In the genomic region with DNA sequence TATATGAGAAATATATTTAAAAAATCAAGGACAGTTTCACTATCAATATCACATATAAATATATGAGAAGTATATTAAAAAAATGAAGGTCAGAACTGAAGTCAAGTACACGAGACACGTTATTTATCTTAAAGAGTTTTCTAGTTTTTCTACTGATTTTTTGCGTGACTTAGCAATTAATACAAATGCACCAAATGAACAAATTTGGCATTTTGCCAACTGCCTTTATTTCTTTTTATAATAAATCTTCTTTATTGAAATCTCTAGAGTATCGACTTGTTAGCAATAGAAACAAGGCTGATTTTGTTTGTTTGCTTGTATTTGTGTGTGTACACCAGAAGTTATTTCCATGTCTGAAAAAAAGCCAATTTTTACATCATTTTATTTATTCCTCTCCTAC, we compare ENCODE assay signal across 19 cellular contexts.
DNase-seq lines count a peak whose midpoint lies in the region; ATAC-seq, FAIRE-seq and TF ChIP-seq lines count a peak whose summit lies in the region.
"Had no signal": no experiment of that assay in that cellular context is flagged by ENCODE, and none has a peak within 500 bp of the region (broad histone marks: within the 10 kb centered on the region; RNA-seq: fewer than 3 reads in every experiment).

No MANE protein-coding gene starts in this region.

- no peak for TF ChIP-seq CTCF in K562 (IDR thresholded peaks at IDR 0.05 in 2 of 3, conservative IDR thresholded peaks at IDR 0.05 in 1 of 3; ENCODE audit: insufficient read depth in 2 of 3, low read depth in 1 of 3, low read length in 3 of 3)

- no peaks in the 10 kb centered on the region for H3K9me3 ChIP-seq in GM23248 (ENCODE audit: low read depth)
- H3K9me3 ChIP-seq in K562 (replicated peaks; ENCODE audit: control insufficient read depth, insufficient read depth, low read depth, low read length): no peaks in the 10 kb centered on the region
- H3K9me3 ChIP-seq: BE2C had no signal

- TF ChIP-seq EP300 in Ishikawa (IDR thresholded peaks at IDR 0.05; ENCODE audit: borderline replicate concordance): no peak
- no peak for TF ChIP-seq EP300 in K562 (IDR thresholded peaks at IDR 0.05; ENCODE audit: low read length)

- no peaks in the 10 kb centered on the region for H3K9me1 ChIP-seq in K562 (ENCODE audit: control insufficient read depth, insufficient read depth, low read length)

- H3K27ac ChIP-seq in GM23248: no peak overlapping the region
- H3K27ac ChIP-seq in K562 (ENCODE audit: extremely low read depth, low read depth, low read length): no peak overlapping the region
- H3K27ac ChIP-seq in caudate nucleus (ENCODE audit: low read depth, low read length): no peak overlapping the region

- H2AFZ ChIP-seq in GM23248 (no peak overlapping the region), K562 (ENCODE audit: low read depth, low read length) (no peak overlapping the region)

- TF ChIP-seq RAD21 in Ishikawa (IDR thresholded peaks at IDR 0.05; ENCODE audit: low read depth) (no peak), K562 (CRISPR knock-in tag; conservative IDR thresholded peaks at IDR 0.05 in 1 of 2, IDR thresholded peaks at IDR 0.05 in 1 of 2) (no peak)

- intact Hi-C loops in K562 (cut with micrococcal nuclease): no loop called here

- H3K4me1 ChIP-seq in GM23248 (ENCODE audit: insufficient read depth) (no peaks in the 10 kb centered on the region), K562 (replicated peaks in 1 of 2; ENCODE audit: control insufficient read depth in 2 of 2, insufficient read depth in 2 of 2, low read length in 2 of 2) (no peaks in the 10 kb centered on the region)
- H3K4me1 ChIP-seq: BE2C had no signal

- BruUV-seq in K562 (replicated peaks; lab: Mats Ljungman, UMichigan): no TSS peak

- no peaks in the 10 kb centered on the region for H3K79me2 ChIP-seq in GM23248 (ENCODE audit: insufficient read depth)
- H3K79me2 ChIP-seq in K562 (ENCODE audit: control insufficient read depth, insufficient read depth, low read length): no peaks in the 10 kb centered on the region

- no peaks in the 10 kb centered on the region for H3K27me3 ChIP-seq in GM23248 (replicated peaks; ENCODE audit: insufficient read depth)
- no peaks in the 10 kb centered on the region for H3K27me3 ChIP-seq in K562 (ENCODE audit: control insufficient read depth in 2 of 2, insufficient read depth in 2 of 2, low read length in 2 of 2)
- H3K27me3 ChIP-seq: BE2C had no signal

- 31 to 37% methylated on average over 4 of the region's 4 CpGs for WGBS in GM23248 (ENCODE audit: low coverage in 1 of 2, low lambda C conversion rate in 2 of 2, missing lambda C conversion rate in 2 of 2), 2 experiments
- WGBS in K562 (ENCODE audit: insufficient coverage, low coverage, missing lambda C conversion rate): 25% methylated on average over 4 of the region's 4 CpGs

- H3K9ac ChIP-seq in GM23248: no peak overlapping the region
- no peak overlapping the region for H3K9ac ChIP-seq in K562 (ENCODE audit: insufficient read depth in 1 of 2, low read depth in 2 of 2, low read length in 2 of 2)

- H3F3A ChIP-seq in GM23248 (ENCODE audit: insufficient read depth): no peaks in the 10 kb centered on the region

- no peaks in the 10 kb centered on the region for H3K9me2 ChIP-seq in GM23248 (ENCODE audit: insufficient read depth)

- DNase-seq in GM23248: peak; percentile 0
- no peak for DNase-seq in K562 (ENCODE audit: extremely low read depth in 1 of 4, low spot score in 3 of 4)
- DNase-seq in superior temporal gyrus (ENCODE audit: extremely low spot score): peak; percentile 18
- DNase-seq in caudate nucleus (lab: John Stamatoyannopoulos, UW): no peak
- DNase-seq: ACHN; BE2C; C1 segment of cervical spinal cord; CD4-positive, CD25-positive, alpha-beta regulatory T cell; CD8-positive, alpha-beta memory T cell; COR-L47; DMS153; DMS79; GDM1; H9 had no signal

- no peak overlapping the region for H3K4me2 ChIP-seq in GM23248 (ENCODE audit: unreplicated experiment)
- H3K4me2 ChIP-seq in K562 (ENCODE audit: insufficient read depth, low read length): no peak overlapping the region

- in situ Hi-C loops in GM23248 (cut with MboI): no loop called here
- in situ Hi-C loops in K562 (cut with MboI): no loop called here

- H4K20me1 ChIP-seq in GM23248 (ENCODE audit: insufficient read depth) (no peaks in the 10 kb centered on the region), K562 (replicated peaks; ENCODE audit: control insufficient read depth, insufficient read depth, low read length) (no peaks in the 10 kb centered on the region)

- no peaks in the 10 kb centered on the region for H3K36me3 ChIP-seq in GM23248 (ENCODE audit: low read depth)
- H3K36me3 ChIP-seq in K562 (ENCODE audit: control insufficient read depth, insufficient read depth, low read length): no peaks in the 10 kb centered on the region
- H3K36me3 ChIP-seq: BE2C had no signal

- FAIRE-seq in K562 (lab: Jason Lieb, UNC): no peak
- FAIRE-seq: GM12892, GM18507, H1 had no signal

- no peak for TF ChIP-seq POLR2A in K562 (conservative IDR thresholded peaks at IDR 0.05)

- POLR2A ChIA-PET in K562 (lab: Yijun Ruan, JAX): no interaction called here

- H3K4me3 ChIP-seq in GM23248 (no peak overlapping the region), K562 (no peak overlapping the region)

- ATAC-seq in K562: no peak
- no peak for ATAC-seq in GM18873 (IDR thresholded peaks at IDR 0.05; ENCODE audit: low FRiP score, unreplicated experiment)

- CTCF ChIA-PET in K562 (lab: Yijun Ruan, JAX; ENCODE audit: low intra/inter-chr PET ratio): no interaction called here

TF ChIP-seq in Ishikawa, 13 proteins besides CTCF, POLR2A, EP300 and RAD21:
- peak; percentile 22; the same call in 1 of the 2 replicates for TF ChIP-seq NFIC (IDR thresholded peaks at IDR 0.05)
- TF ChIP-seq, protein P1, sequence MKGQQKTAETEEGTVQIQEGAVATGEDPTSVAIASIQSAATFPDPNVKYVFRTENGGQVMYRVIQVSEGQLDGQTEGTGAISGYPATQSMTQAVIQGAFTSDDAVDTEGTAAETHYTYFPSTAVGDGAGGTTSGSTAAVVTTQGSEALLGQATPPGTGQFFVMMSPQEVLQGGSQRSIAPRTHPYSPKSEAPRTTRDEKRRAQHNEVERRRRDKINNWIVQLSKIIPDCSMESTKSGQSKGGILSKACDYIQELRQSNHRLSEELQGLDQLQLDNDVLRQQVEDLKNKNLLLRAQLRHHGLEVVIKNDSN (IDR thresholded peaks at IDR 0.05): no peak

TF ChIP-seq in K562, 482 proteins besides CTCF, POLR2A, EP300 and RAD21:
- TF ChIP-seq, protein P2, sequence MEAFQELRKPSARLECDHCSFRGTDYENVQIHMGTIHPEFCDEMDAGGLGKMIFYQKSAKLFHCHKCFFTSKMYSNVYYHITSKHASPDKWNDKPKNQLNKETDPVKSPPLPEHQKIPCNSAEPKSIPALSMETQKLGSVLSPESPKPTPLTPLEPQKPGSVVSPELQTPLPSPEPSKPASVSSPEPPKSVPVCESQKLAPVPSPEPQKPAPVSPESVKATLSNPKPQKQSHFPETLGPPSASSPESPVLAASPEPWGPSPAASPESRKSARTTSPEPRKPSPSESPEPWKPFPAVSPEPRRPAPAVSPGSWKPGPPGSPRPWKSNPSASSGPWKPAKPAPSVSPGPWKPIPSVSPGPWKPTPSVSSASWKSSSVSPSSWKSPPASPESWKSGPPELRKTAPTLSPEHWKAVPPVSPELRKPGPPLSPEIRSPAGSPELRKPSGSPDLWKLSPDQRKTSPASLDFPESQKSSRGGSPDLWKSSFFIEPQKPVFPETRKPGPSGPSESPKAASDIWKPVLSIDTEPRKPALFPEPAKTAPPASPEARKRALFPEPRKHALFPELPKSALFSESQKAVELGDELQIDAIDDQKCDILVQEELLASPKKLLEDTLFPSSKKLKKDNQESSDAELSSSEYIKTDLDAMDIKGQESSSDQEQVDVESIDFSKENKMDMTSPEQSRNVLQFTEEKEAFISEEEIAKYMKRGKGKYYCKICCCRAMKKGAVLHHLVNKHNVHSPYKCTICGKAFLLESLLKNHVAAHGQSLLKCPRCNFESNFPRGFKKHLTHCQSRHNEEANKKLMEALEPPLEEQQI (IDR thresholded peaks at IDR 0.05): no peak
- peak; percentile 99 for TF ChIP-seq NFIX (CRISPR knock-in tag; IDR thresholded peaks at IDR 0.05; ENCODE audit: low read depth)
- TF ChIP-seq NFIC (IDR thresholded peaks at IDR 0.05): peak; percentile 97

Comparison
In these comparisons a context has a peak if more than half of its experiments do, and no peak if none do; other contexts are left out.
1. DNase-seq: peak in GM23248 (single experiment) and superior temporal gyrus (single experiment); none in K562 (0 of 4) and caudate nucleus (0 of 61).